ENCODE assay signal across 21 cellular contexts in genomic region chr6:122408697-122409458, GRCh38. TPM values are rescaled to one million over a fixed set of nuclear protein-coding genes. Genes with fewer than 3 reads are reported as not detected.
A peak's percentile ranks its signal among the peaks of the same experiment; 100 is the strongest.
DNase-seq lines count a peak whose midpoint lies in the region; ATAC-seq and TF ChIP-seq lines count a peak whose summit lies in the region.
"Had no signal": no experiment of that assay in that cellular context is flagged by ENCODE, and none has a peak within 500 bp of the region (broad histone marks: within the 10 kb centered on the region; RNA-seq: fewer than 3 reads in every experiment).

No MANE protein-coding gene starts in this region.

- TF ChIP-seq POLR2A in gastrocnemius medialis (IDR thresholded peaks at IDR 0.05): no peak

- H3K4me3 ChIP-seq in Loucy (ENCODE audit: low read length, poor library complexity, severe bottlenecking): peak overlapping the region; percentile 63
- H3K4me3 ChIP-seq in gastrocnemius medialis: peak overlapping the region in 1 of 4 donors; percentile 8
- H3K4me3 ChIP-seq in brain microvascular endothelial cell (ENCODE audit: low read depth, low read length): no peak overlapping the region
- H3K4me3 ChIP-seq: adrenal gland, HAP-1, transverse colon had no signal

- H3K27me3 ChIP-seq in Loucy (ENCODE audit: insufficient read depth, low read length, poor library complexity, severe bottlenecking): no peaks in the 10 kb centered on the region
- no peaks in the 10 kb centered on the region for H3K27me3 ChIP-seq in gastrocnemius medialis
- H3K27me3 ChIP-seq in brain microvascular endothelial cell (replicated peaks): no peaks in the 10 kb centered on the region
- H3K27me3 ChIP-seq: adrenal gland, transverse colon had no signal

- H3K79me2 ChIP-seq in Loucy (ENCODE audit: insufficient read depth, low read length): peaks cover 89% of the 10 kb centered on the region

- TF ChIP-seq CTCF in Loucy (conservative IDR thresholded peaks at IDR 0.05; ENCODE audit: low read length) (no peak), gastrocnemius medialis (IDR thresholded peaks at IDR 0.05 in 4 of 5, conservative IDR thresholded peaks at IDR 0.05 in 1 of 5) (no peak), brain microvascular endothelial cell (IDR thresholded peaks at IDR 0.05; ENCODE audit: low read depth, low read length, missing control alignments) (no peak)

- peaks cover 63% of the 10 kb centered on the region for H3K36me3 Mint-ChIP-seq in activated CD4-positive, alpha-beta T cell treated with anti-CD3 and anti-CD28 coated beads, Interleukin-2, amount 10 ng/mL, durations not matched to agents 7 days and 5 days (ENCODE audit: low read depth)
- peaks cover 36% of the 10 kb centered on the region for H3K36me3 Mint-ChIP-seq in activated naive CD8-positive, alpha-beta T cell treated with anti-CD3 and anti-CD28 coated beads, Interleukin-2, amount 10 ng/mL, durations not matched to agents 7 days and 5 days

- H3K27me3 Mint-ChIP-seq in activated CD4-positive, alpha-beta T cell treated with anti-CD3 and anti-CD28 coated beads, Interleukin-2, amount 10 ng/mL, durations not matched to agents 7 days and 5 days: no peaks in the 10 kb centered on the region
- H3K27me3 Mint-ChIP-seq in activated naive CD8-positive, alpha-beta T cell treated with anti-CD3 and anti-CD28 coated beads, Interleukin-2, amount 10 ng/mL, durations not matched to agents 7 days and 5 days: no peaks in the 10 kb centered on the region
- H3K27me3 Mint-ChIP-seq: memory B cell; stimulated activated memory B cell treated with anti-CD40 and anti-IgM and Interleukin-4, amounts not matched to agents 10 μg/mL and 1 μg/mL and 100 μg/mL, for 72 hours had no signal

- H3F3A ChIP-seq in Loucy (ENCODE audit: low read depth): no peaks in the 10 kb centered on the region

- in situ Hi-C loops in gastrocnemius medialis (cut with MboI; ENCODE audit: low sequenced_read_pairs in 4 of 4) (no loop called here), brain microvascular endothelial cell (cut with HindIII; ENCODE audit: low pct_ligation_motif_present, low sequenced_read_pairs) (no loop called here)

- H3K27ac ChIP-seq in gastrocnemius medialis: peak overlapping the region; percentile 64 to 100 (median 94)
- H3K27ac ChIP-seq in brain microvascular endothelial cell: no peak overlapping the region
- H3K27ac ChIP-seq: adrenal gland, transverse colon, VCaP had no signal

- DNase-seq in activated CD4-positive, alpha-beta T cell treated with anti-CD3 and anti-CD28 coated beads, Interleukin-2, amount 10 ng/mL, durations not matched to agents 7 days and 5 days: no peak
- no peak for DNase-seq in activated CD4-positive, alpha-beta T cell treated with anti-CD3 and anti-CD28 coated beads, Interleukin-2, amount 50 U/mL, for 48 hours
- DNase-seq in activated naive CD8-positive, alpha-beta T cell treated with anti-CD3 and anti-CD28 coated beads, Interleukin-2, amount 10 ng/mL, durations not matched to agents 7 days and 5 days: no peak
- no peak for DNase-seq in gastrocnemius medialis
- DNase-seq in anterior cingulate cortex (lab: John Stamatoyannopoulos, UW): no peak
- DNase-seq in brain microvascular endothelial cell: no peak
- DNase-seq: adrenal gland; DMS79; hippocampal formation; kidney; NCI-H1417 treated with DMSO at 0.1 percent for 48 hours; NK-92 treated with Interleukin-12 subunit alpha and Interleukin-12 subunit beta, amount 100 ng/mL, for 24 hours; stimulated activated CD4-positive, alpha-beta T cell treated with anti-CD3 and anti-CD28 coated beads, Interleukin-12 subunit alpha, Interleukin-12 subunit beta, amount 100 ng/mL, for 4 hours; transverse colon had no signal

- H3K36me3 ChIP-seq in Loucy (ENCODE audit: insufficient read depth, low read length): peaks cover 19% of the 10 kb centered on the region; the same call in 1 of the 2 replicates
- no peaks in the 10 kb centered on the region for H3K36me3 ChIP-seq in gastrocnemius medialis
- no peaks in the 10 kb centered on the region for H3K36me3 ChIP-seq in brain microvascular endothelial cell (replicated peaks)
- H3K36me3 ChIP-seq: adrenal gland, transverse colon had no signal

- peak; percentile 81 for ATAC-seq in activated naive CD8-positive, alpha-beta T cell treated with anti-CD3 and anti-CD28 coated beads, Interleukin-2, amount 10 ng/mL, durations not matched to agents 7 days and 5 days (ENCODE audit: low read depth)
- ATAC-seq in gastrocnemius medialis (no peak), GM18868 (IDR thresholded peaks at IDR 0.05; ENCODE audit: unreplicated experiment) (no peak)
- ATAC-seq: stimulated activated memory B cell treated with anti-CD40 and anti-IgM and Interleukin-4, amounts not matched to agents 10 μg/mL and 1 μg/mL and 100 μg/mL, for 72 hours had no signal

- no peaks in the 10 kb centered on the region for H3K9me3 ChIP-seq in Loucy (ENCODE audit: insufficient read depth, low read depth, low read length)
- H3K9me3 ChIP-seq in gastrocnemius medialis: no peaks in the 10 kb centered on the region
- H3K9me3 ChIP-seq: adrenal gland, HAP-1, transverse colon had no signal

- H4K20me1 ChIP-seq in Loucy (ENCODE audit: insufficient read depth, low read length, poor library complexity, severe bottlenecking): peaks cover 73% of the 10 kb centered on the region

- CTCF ChIA-PET in activated CD4-positive, alpha-beta T cell treated with anti-CD3 and anti-CD28 coated beads, Interleukin-2, amount 10 ng/mL, durations not matched to agents 7 days and 5 days (lab: Charles Lee): no interaction called here

- peaks cover 64% of the 10 kb centered on the region for H3K4me1 ChIP-seq in Loucy (ENCODE audit: insufficient read depth, low read length, poor library complexity, severe bottlenecking)
- peaks cover 62 to 85% of the 10 kb centered on the region in 2 donors for H3K4me1 ChIP-seq in gastrocnemius medialis
- H3K4me1 ChIP-seq: transverse colon had no signal

- intact Hi-C loops in gastrocnemius medialis (cut with DNase I; ENCODE audit: low total_unique reads): loop anchor here (10.0 kb wide), 1 partner anchor 624 kb away; no protein-coding TSS in a partner anchor

- POLR2A ChIA-PET in activated CD4-positive, alpha-beta T cell treated with anti-CD3 and anti-CD28 coated beads, Interleukin-2, amount 10 ng/mL, durations not matched to agents 7 days and 5 days (lab: Charles Lee): no interaction called here
- POLR2A ChIA-PET in activated naive CD8-positive, alpha-beta T cell treated with anti-CD3 and anti-CD28 coated beads, Interleukin-2, amount 10 ng/mL, durations not matched to agents 7 days and 5 days (lab: Charles Lee): interaction anchor here (0.5 to 1.4 kb wide), 4 partner anchors 10 to 164 kb away, joined by 3 to 4 read pairs (median 4); partner anchors contain the start of gene SERINC1

- H2AFZ ChIP-seq in Loucy (ENCODE audit: low read length): no peak overlapping the region

- peak overlapping the region; percentile 80 for H3K4me2 ChIP-seq in Loucy (ENCODE audit: low read depth, low read length, poor library complexity, severe bottlenecking)

- peaks cover 49% of the 10 kb centered on the region for H3K4me1 Mint-ChIP-seq in activated CD4-positive, alpha-beta T cell treated with anti-CD3 and anti-CD28 coated beads, Interleukin-2, amount 10 ng/mL, durations not matched to agents 7 days and 5 days
- peaks cover 36% of the 10 kb centered on the region for H3K4me1 Mint-ChIP-seq in activated naive CD8-positive, alpha-beta T cell treated with anti-CD3 and anti-CD28 coated beads, Interleukin-2, amount 10 ng/mL, durations not matched to agents 7 days and 5 days

- H3K9me2 ChIP-seq in Loucy (replicated peaks; ENCODE audit: low read depth, low read length): no peaks in the 10 kb centered on the region

- peak overlapping the region; percentile 24 for H3K9ac ChIP-seq in Loucy (ENCODE audit: low read depth, low read length, poor library complexity, severe bottlenecking)

- H3K9me3 Mint-ChIP-seq in activated CD4-positive, alpha-beta T cell treated with anti-CD3 and anti-CD28 coated beads, Interleukin-2, amount 10 ng/mL, durations not matched to agents 7 days and 5 days: peaks cover 20% of the 10 kb centered on the region
- peaks cover 2% of the 10 kb centered on the region for H3K9me3 Mint-ChIP-seq in activated naive CD8-positive, alpha-beta T cell treated with anti-CD3 and anti-CD28 coated beads, Interleukin-2, amount 10 ng/mL, durations not matched to agents 7 days and 5 days
- H3K9me3 Mint-ChIP-seq: memory B cell; stimulated activated memory B cell treated with anti-CD40 and anti-IgM and Interleukin-4, amounts not matched to agents 10 μg/mL and 1 μg/mL and 100 μg/mL, for 72 hours had no signal

- peak overlapping the region; percentile 96 for H3K27ac Mint-ChIP-seq in activated CD4-positive, alpha-beta T cell treated with anti-CD3 and anti-CD28 coated beads, Interleukin-2, amount 10 ng/mL, durations not matched to agents 7 days and 5 days
- H3K27ac Mint-ChIP-seq in activated naive CD8-positive, alpha-beta T cell treated with anti-CD3 and anti-CD28 coated beads, Interleukin-2, amount 10 ng/mL, durations not matched to agents 7 days and 5 days: peak overlapping the region; percentile 75
- H3K27ac Mint-ChIP-seq: CD14-positive monocyte; memory B cell; stimulated activated memory B cell treated with anti-CD40 and anti-IgM and Interleukin-4, amounts not matched to agents 10 μg/mL and 1 μg/mL and 100 μg/mL, for 72 hours had no signal

- peak overlapping the region; percentile 69 for H3K4me3 Mint-ChIP-seq in activated CD4-positive, alpha-beta T cell treated with anti-CD3 and anti-CD28 coated beads, Interleukin-2, amount 10 ng/mL, durations not matched to agents 7 days and 5 days
- peak overlapping the region; percentile 82 for H3K4me3 Mint-ChIP-seq in activated naive CD8-positive, alpha-beta T cell treated with anti-CD3 and anti-CD28 coated beads, Interleukin-2, amount 10 ng/mL, durations not matched to agents 7 days and 5 days
- H3K4me3 Mint-ChIP-seq: CD14-positive monocyte; memory B cell; stimulated activated memory B cell treated with anti-CD40 and anti-IgM and Interleukin-4, amounts not matched to agents 10 μg/mL and 1 μg/mL and 100 μg/mL, for 72 hours had no signal

RNA-seq across cellular contexts. Expression of gene HSF2, which starts 9.4 kb away (rescaled TPM):
- 10 to 100 TPM; 12.6 to 16.4 TPM for total RNA-seq in activated CD4-positive, alpha-beta T cell treated with anti-CD3 and anti-CD28 coated beads, Interleukin-2, amount 10 ng/mL, durations not matched to agents 7 days and 5 days
- total RNA-seq in activated naive CD8-positive, alpha-beta T cell treated with anti-CD3 and anti-CD28 coated beads, Interleukin-2, amount 10 ng/mL, durations not matched to agents 7 days and 5 days: 10 to 100 TPM; 17.9 to 20.7 TPM
- 10 to 100 TPM; 44.2 to 92.1 (median 68.3) TPM for total RNA-seq in gastrocnemius medialis
